24 cellular contexts compared by ENCODE assay signal in the genomic region with DNA sequence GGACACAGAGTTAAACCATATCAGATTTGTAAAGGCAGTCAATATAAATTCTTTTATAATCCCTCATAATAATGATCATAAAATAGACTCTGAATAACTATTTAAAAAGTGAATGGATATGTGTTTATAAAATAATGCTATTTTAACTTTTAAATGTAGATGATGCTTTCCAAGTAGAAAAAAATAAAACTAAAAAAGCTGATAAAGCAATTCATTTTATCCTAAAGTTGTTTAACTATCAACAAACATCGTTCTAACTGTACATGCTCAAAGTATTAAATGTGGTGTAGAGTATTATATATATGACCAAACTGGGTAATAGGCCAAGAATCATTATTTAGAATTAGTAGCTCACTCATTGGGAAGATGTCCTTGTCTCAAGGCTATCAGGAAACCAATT.
DNase-seq lines count a peak whose midpoint lies in the region; ATAC-seq, FAIRE-seq and TF ChIP-seq lines count a peak whose summit lies in the region.
"Had no signal": no experiment of that assay in that cellular context is flagged by ENCODE, and none has a peak within 500 bp of the region (broad histone marks: within the 10 kb centered on the region; RNA-seq: fewer than 3 reads in every experiment).

No MANE protein-coding gene starts in this region.

- H3K4me1 ChIP-seq in HepG2 (ENCODE audit: insufficient read depth, low read length): no peaks in the 10 kb centered on the region
- H3K4me1 ChIP-seq in right lobe of liver: no peaks in the 10 kb centered on the region
- no peaks in the 10 kb centered on the region for H3K4me1 ChIP-seq in pancreas
- H3K4me1 ChIP-seq: BLaER1 had no signal

- no peak overlapping the region for H3K27ac ChIP-seq in HepG2 (ENCODE audit: extremely low read length, insufficient read depth, low read length)
- H3K27ac ChIP-seq in right lobe of liver: no peak overlapping the region
- H3K27ac ChIP-seq in pancreas: no peak overlapping the region
- H3K27ac ChIP-seq: 22Rv1, BLaER1 had no signal

- H4K20me1 ChIP-seq in HepG2 (ENCODE audit: insufficient read depth, low read length): no peaks in the 10 kb centered on the region
- H4K20me1 ChIP-seq: BLaER1 had no signal

- no peak for TF ChIP-seq EP300 in HepG2 (IDR thresholded peaks at IDR 0.05; ENCODE audit: low read depth in 2 of 2, low read length in 2 of 2)
- no peak for TF ChIP-seq EP300 in HepG2 (CRISPR knock-in tag; IDR thresholded peaks at IDR 0.05; ENCODE audit: borderline replicate concordance)

- H2AFZ ChIP-seq in HepG2 (ENCODE audit: low read length): no peak overlapping the region

- no peak for FAIRE-seq in HepG2 (lab: Jason Lieb, UNC)
- peak; percentile 75 for FAIRE-seq in endometrium (lab: Jason Lieb, UNC)
- no peak for FAIRE-seq in pancreas (lab: Jason Lieb, UNC)
- FAIRE-seq: GM12878, GM12892, GM18507 had no signal

- POLR2A ChIA-PET in HepG2 (lab: Yijun Ruan, JAX): no interaction called here

- no TSS peak for BruUV-seq in HepG2 (replicated peaks; lab: Mats Ljungman, UMichigan)

- TF ChIP-seq RAD21 in HepG2 (CRISPR knock-in tag; IDR thresholded peaks at IDR 0.05): no peak

- ATAC-seq in HepG2 (no peak), right lobe of liver (no peak), pancreas (no peak)
- ATAC-seq: GM12878 had no signal

- DNase-seq in HepG2 (ENCODE audit: low spot score): no peak
- no peak for DNase-seq in right lobe of liver
- DNase-seq in pons (ENCODE audit: low spot score): no peak
- DNase-seq in pancreas: no peak
- DNase-seq: ACHN; BE2C; C1 segment of cervical spinal cord; CD4-positive, alpha-beta memory T cell; CD4-positive, CD25-positive, alpha-beta regulatory T cell; CD8-positive, alpha-beta memory T cell; COR-L47; DMS 273 treated with DMSO at 0.1 percent for 48 hours; DMS153; DMS53; DMS79; DND-41; EL; GDM1 had no signal

- H3K4me2 ChIP-seq in HepG2 (ENCODE audit: low read depth, low read length): no peak overlapping the region
- H3K4me2 ChIP-seq: BLaER1 had no signal

- TF ChIP-seq POLR2A in HepG2 (IDR thresholded peaks at IDR 0.05; ENCODE audit: insufficient read depth in 1 of 2, low read depth in 2 of 2, low read length in 2 of 2) (no peak), right lobe of liver (IDR thresholded peaks at IDR 0.05) (no peak)

- 0% methylated on average over 1 of the region's 1 CpG for WGBS in HepG2 (ENCODE audit: low lambda C conversion rate)
- 31% methylated on average over 1 of the region's 1 CpG for WGBS in right lobe of liver (ENCODE audit: insufficient coverage, low coverage, low lambda C conversion rate, missing lambda C conversion rate)
- WGBS in pancreas, 2 donors: 59 to 74% methylated on average over 1 of the region's 1 CpG

- no peak for TF ChIP-seq CTCF in HepG2 (CRISPR knock-in tag; IDR thresholded peaks at IDR 0.05)
- no peak for TF ChIP-seq CTCF in right lobe of liver (IDR thresholded peaks at IDR 0.05)
- no peak for TF ChIP-seq CTCF in pancreas (IDR thresholded peaks at IDR 0.05)

- no peaks in the 10 kb centered on the region for H3K36me3 ChIP-seq in HepG2 (replicated peaks in 1 of 2; ENCODE audit: control insufficient read depth in 1 of 2, insufficient read depth in 2 of 2, low read length in 2 of 2)
- H3K36me3 ChIP-seq in right lobe of liver: no peaks in the 10 kb centered on the region
- H3K36me3 ChIP-seq in pancreas: no peaks in the 10 kb centered on the region
- H3K36me3 ChIP-seq: BE2C, BLaER1 had no signal

- H3K4me3 ChIP-seq in HepG2 (replicated peaks in 1 of 3; ENCODE audit: insufficient read depth in 1 of 3, low read depth in 2 of 3, low read length in 3 of 3) (no peak overlapping the region), right lobe of liver (no peak overlapping the region), pancreas (no peak overlapping the region)
- H3K4me3 ChIP-seq: BLaER1, GM12878 had no signal

- in situ Hi-C loops in HepG2 (cut with HindIII; ENCODE audit: extremely low pct_ligation_motif_present, low pct_unique_long_range_greater_than_20kb): no loop called here

- H3K9me3 ChIP-seq in HepG2 (ENCODE audit: low read length) (no peaks in the 10 kb centered on the region), right lobe of liver (no peaks in the 10 kb centered on the region), pancreas (no peaks in the 10 kb centered on the region)
- H3K9me3 ChIP-seq: BE2C, BLaER1 had no signal

- H3K79me2 ChIP-seq in HepG2 (ENCODE audit: insufficient read depth, low read length): no peaks in the 10 kb centered on the region

- H3K9ac ChIP-seq in HepG2 (ENCODE audit: insufficient read depth, low read depth, low read length): no peak overlapping the region
- H3K9ac ChIP-seq: BLaER1 had no signal

- CTCF ChIA-PET in HepG2 (lab: Yijun Ruan, JAX; ENCODE audit: low intra/inter-chr PET ratio, low total read pairs): no interaction called here

- intact Hi-C loops in HepG2 (cut with micrococcal nuclease; ENCODE audit: unreplicated experiment): no loop called here
- intact Hi-C loops in right lobe of liver (cut with DNase I): no loop called here
- intact Hi-C loops in pancreas (cut with DNase I): no loop called here

- H3K27me3 ChIP-seq in HepG2 (ENCODE audit: control insufficient read depth in 1 of 2, insufficient read depth in 2 of 2, low read length in 2 of 2) (no peaks in the 10 kb centered on the region), right lobe of liver (no peaks in the 10 kb centered on the region), pancreas (no peaks in the 10 kb centered on the region)
- H3K27me3 ChIP-seq: BE2C, BLaER1 had no signal

TF ChIP-seq in HepG2, 621 proteins besides CTCF, POLR2A, EP300 and RAD21:
- no peak for TF ChIP-seq ZNF629 (CRISPR knock-in tag; conservative IDR thresholded peaks at IDR 0.05)
- peak; percentile 53 for TF ChIP-seq MAFF (IDR thresholded peaks at IDR 0.05; ENCODE audit: low read depth, low read length)
- TF ChIP-seq ZNF335 (CRISPR knock-in tag; IDR thresholded peaks at IDR 0.05): no peak
- TF ChIP-seq MAFK (conservative IDR thresholded peaks at IDR 0.05 in 1 of 2, IDR thresholded peaks at IDR 0.05 in 1 of 2; ENCODE audit: low read length in 2 of 2): peak; percentile 13 to 74; a peak in 2 of 4 replicates
- no peak for TF ChIP-seq AGO2 (optimal IDR thresholded peaks at IDR 0.05; ENCODE audit: low read depth, low read length)
- TF ChIP-seq KLF13 (CRISPR knock-in tag; IDR thresholded peaks at IDR 0.05): no peak
TF ChIP-seq in HepG2: peak in this region for 2.
